In the genomic region with DNA sequence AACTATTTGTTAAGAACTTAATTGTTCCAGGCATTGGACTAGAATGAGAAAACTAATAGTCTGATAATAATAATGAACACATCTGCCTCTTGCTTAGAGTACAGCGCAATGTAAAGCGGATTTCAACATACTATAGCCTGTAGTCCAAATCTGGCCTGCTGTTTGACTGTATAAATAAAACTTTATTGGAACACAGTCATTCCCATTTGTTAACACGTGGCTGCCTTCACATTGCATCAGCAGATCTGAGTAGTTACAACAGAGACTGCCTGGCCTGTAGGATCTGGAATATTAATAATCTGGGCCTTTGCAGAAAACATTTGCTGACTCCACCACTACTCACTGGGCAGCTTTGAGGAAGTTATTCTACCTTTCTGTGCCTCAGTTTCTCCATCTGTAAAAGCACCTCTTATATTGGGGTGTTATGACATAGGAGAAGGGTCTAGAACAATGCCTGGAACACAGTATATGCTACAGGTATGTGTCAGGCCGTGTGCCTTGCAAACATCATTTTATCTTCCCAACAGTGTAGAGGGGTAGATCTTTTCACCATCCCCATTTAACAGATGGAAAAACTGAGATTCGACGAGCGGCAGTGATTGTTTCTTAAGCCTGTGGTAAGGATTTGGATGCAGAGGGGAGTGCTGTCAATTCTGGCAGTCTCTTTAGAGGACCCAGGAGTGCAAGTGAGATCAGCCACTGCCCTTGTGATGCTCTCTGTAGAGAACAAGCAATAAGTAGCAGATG, we compare ENCODE assay signal across 32 cellular contexts. TPM values are rescaled to one million over a fixed set of nuclear protein-coding genes. Genes with fewer than 3 reads are reported as not detected.
"Had no signal": no experiment of that assay in that cellular context is flagged by ENCODE, and none has a peak within 500 bp of the region (broad histone marks: within the 10 kb centered on the region; RNA-seq: fewer than 3 reads in every experiment).

No MANE protein-coding gene starts in this region.

- H3K36me3 Mint-ChIP-seq: memory B cell; natural killer cell; stimulated activated memory B cell treated with anti-CD40 and anti-IgM and Interleukin-4, amounts not matched to agents 10 μg/mL and 1 μg/mL and 100 μg/mL, for 72 hours had no signal

- H3K4me3 ChIP-seq: gastroesophageal sphincter, heart left ventricle, hepatocyte, lung, ovary, psoas muscle, skin epidermis, spleen, testis, tibial nerve, upper lobe of left lung had no signal

- H3K27ac ChIP-seq: epithelial cell of prostate, foreskin keratinocyte, gastroesophageal sphincter, heart left ventricle, hepatocyte, ovary, psoas muscle, skin epidermis, spleen, testis, tibial nerve, upper lobe of left lung had no signal

- H3K4me2 ChIP-seq: hepatocyte had no signal

- H3K36me3 ChIP-seq: gastroesophageal sphincter, heart left ventricle, ovary, spleen, tibial nerve, upper lobe of left lung had no signal

- H3K9me3 ChIP-seq: gastroesophageal sphincter, heart left ventricle, ovary, psoas muscle, spleen, testis, tibial nerve, upper lobe of left lung had no signal

- H2AFZ ChIP-seq: hepatocyte had no signal

- DNase-seq: effector CD8-positive, alpha-beta T cell; endodermal cell; foreskin keratinocyte; heart left ventricle; natural killer cell; ovary; posterior cingulate gyrus; psoas muscle; spleen; stimulated activated CD4-positive, alpha-beta T cell treated with anti-CD3 and anti-CD28 coated beads, Interleukin-4, amount 100 ng/mL, for 4 hours; stimulated activated naive CD8-positive, alpha-beta T cell treated with anti-CD3 and anti-CD28 coated beads, Interleukin-15, Interleukin-2, amounts not matched to agents 100 U/mL and 50 U/mL, for 24 hours; testis; upper lobe of left lung had no signal

- H3K79me2 ChIP-seq: hepatocyte had no signal

- H3K4me3 Mint-ChIP-seq: dendritic cell treated with granulocyte-macrophage colony-stimulating factor and Interleukin-4, amounts not matched to agents 40 ng/mL and 50 ng/mL, for 4 days; endodermal cell; memory B cell; natural killer cell; stimulated activated memory B cell treated with anti-CD40 and anti-IgM and Interleukin-4, amounts not matched to agents 10 μg/mL and 1 μg/mL and 100 μg/mL, for 72 hours had no signal

- H3K27me3 ChIP-seq: foreskin keratinocyte, hepatocyte, ovary, testis, tibial nerve, upper lobe of left lung had no signal

- H3K4me1 Mint-ChIP-seq: natural killer cell had no signal

- H3K27ac Mint-ChIP-seq: dendritic cell treated with granulocyte-macrophage colony-stimulating factor and Interleukin-4, amounts not matched to agents 40 ng/mL and 50 ng/mL, for 4 days; endodermal cell; memory B cell; natural killer cell; stimulated activated memory B cell treated with anti-CD40 and anti-IgM and Interleukin-4, amounts not matched to agents 10 μg/mL and 1 μg/mL and 100 μg/mL, for 72 hours had no signal

- H3K4me1 ChIP-seq: foreskin keratinocyte, psoas muscle had no signal

- H3K9me3 Mint-ChIP-seq: dendritic cell treated with granulocyte-macrophage colony-stimulating factor and Interleukin-4, amounts not matched to agents 40 ng/mL and 50 ng/mL, for 4 days; endodermal cell; memory B cell; natural killer cell; stimulated activated memory B cell treated with anti-CD40 and anti-IgM and Interleukin-4, amounts not matched to agents 10 μg/mL and 1 μg/mL and 100 μg/mL, for 72 hours had no signal

- FAIRE-seq: kidney, urothelium cell line had no signal

RNA-seq across cellular contexts. Expression of a gene that starts 22.2 kb away (rescaled TPM):
- total RNA-seq: endodermal cell, esophagus mucosa, foreskin keratinocyte, gastroesophageal sphincter, heart left ventricle, hepatocyte, kidney, left lobe of liver, liver, lung, mononuclear cell, natural killer cell, occipital lobe, ovary, psoas muscle, renal cortical epithelial cell, right cardiac atrium, spleen, tibial nerve, upper lobe of left lung had no signal
- polyA plus RNA-seq: foreskin keratinocyte, heart left ventricle, hepatocyte, liver, lung, neural cell, ovary, psoas muscle, right cardiac atrium, spleen had no signal

RNA-seq across cellular contexts. Expression of a gene that starts 27.0 kb away (rescaled TPM):
- total RNA-seq: endodermal cell, foreskin keratinocyte, mononuclear cell, natural killer cell had no signal
- polyA plus RNA-seq: foreskin keratinocyte, neural cell had no signal

RNA-seq across cellular contexts. Expression of a gene that starts 29.9 kb away (rescaled TPM):
- total RNA-seq: endodermal cell, esophagus mucosa, foreskin keratinocyte, gastroesophageal sphincter, heart left ventricle, hepatocyte, left lobe of liver, liver, lung, mononuclear cell, natural killer cell, occipital lobe, ovary, psoas muscle, renal cortical epithelial cell, right cardiac atrium, spleen, tibial nerve, upper lobe of left lung had no signal
- polyA plus RNA-seq: foreskin keratinocyte, heart left ventricle, hepatocyte, liver, lung, neural cell, ovary, psoas muscle, right cardiac atrium had no signal

RNA-seq across cellular contexts. Expression of a gene that starts 55.1 kb away (rescaled TPM):
- total RNA-seq: endodermal cell, esophagus mucosa, foreskin keratinocyte, mononuclear cell, natural killer cell, occipital lobe, renal cortical epithelial cell had no signal
- polyA plus RNA-seq: foreskin keratinocyte, neural cell, ovary had no signal
